ENCODE assay signal across 8 cellular contexts in the genomic region with DNA sequence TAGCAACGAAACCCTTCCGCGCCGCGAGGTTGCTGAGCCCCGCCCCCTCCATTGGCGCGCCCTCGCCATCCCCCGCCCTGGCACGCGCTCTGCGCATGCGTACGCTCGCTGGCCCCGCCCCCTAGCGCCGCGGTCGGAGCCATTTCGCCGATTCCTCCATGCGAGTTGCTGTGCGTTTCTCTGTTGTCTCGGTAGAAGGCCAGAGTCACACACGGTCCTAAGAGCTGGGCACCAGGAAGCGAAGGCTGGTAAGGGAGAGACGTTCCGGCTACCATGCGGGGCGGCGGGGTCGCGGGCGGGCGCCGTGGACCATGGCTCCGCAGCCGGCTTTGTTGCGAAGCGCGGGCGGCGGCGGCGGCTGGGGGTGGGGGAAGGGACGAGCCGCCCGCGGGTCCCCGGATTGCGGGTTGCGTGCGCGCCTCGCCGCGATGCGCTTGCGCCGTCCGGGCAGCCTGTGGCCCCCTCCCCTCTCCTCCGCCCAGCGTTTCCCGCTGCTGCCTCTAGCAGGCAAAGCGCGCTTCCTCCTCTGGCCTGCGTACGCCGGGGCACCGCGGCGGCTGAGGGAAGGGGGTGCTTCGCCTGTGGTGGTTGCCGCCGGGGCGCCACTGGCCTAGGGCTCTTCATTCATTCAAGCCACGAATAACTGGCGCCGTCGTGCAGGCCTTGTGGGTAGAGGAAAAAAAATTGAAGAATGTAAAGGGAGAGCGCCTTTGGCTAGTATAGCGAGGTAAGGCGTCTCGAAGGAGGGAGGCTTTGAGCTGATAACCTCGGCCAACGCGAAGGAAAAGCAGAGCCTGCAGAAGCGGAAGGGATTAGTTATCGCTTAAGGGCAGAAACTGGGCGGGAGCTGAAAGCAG. TPM values are rescaled to one million over a fixed set of nuclear protein-coding genes. Genes with fewer than 3 reads are reported as not detected.
DNase-seq lines count a peak whose midpoint lies in the region; ATAC-seq, FAIRE-seq and TF ChIP-seq lines count a peak whose summit lies in the region.

A gene (plus strand): TSS at position 139 of the 857 bp plus-strand sequence. CDS start 3,220 bp downstream, outside the sequence.

- in situ Hi-C loops in ACHN (cut with HindIII; ENCODE audit: low pct_ligation_motif_present, low pct_unique_long_range_greater_than_20kb, low sequenced_read_pairs), result no loop called here

- H3K27me3 ChIP-seq in breast epithelium (no peaks in the 10 kb centered on the region), iPS-20b (ENCODE audit: insufficient read depth, low read length) (no peaks in the 10 kb centered on the region), small intestine (ENCODE audit: control insufficient read depth in 2 of 2, insufficient read depth in 2 of 2, low read length in 2 of 2) (no peaks in the 10 kb centered on the region)

- peak within 1 kb of the TSS; percentile 91 for H3K27ac ChIP-seq in VCaP
- peak within 1 kb of the TSS; percentile 95 to 96 for H3K27ac ChIP-seq in breast epithelium
- peak within 1 kb of the TSS; percentile 83 for H3K27ac ChIP-seq in iPS-20b (ENCODE audit: low read length)
- peak within 1 kb of the TSS; percentile 39 to 99 for H3K27ac ChIP-seq in small intestine (ENCODE audit: low read depth in 1 of 2, low read length in 1 of 2)

- DNase-seq in ACHN (peak; percentile 90), NCI-H2196 (lab: John Stamatoyannopoulos, UW; ENCODE audit: unreplicated experiment) (peak; percentile 93), breast epithelium (ENCODE audit: low spot score in 2 of 2) (peak; percentile 88 to 96), small intestine (peak; percentile 88)

- H3K9me3 ChIP-seq in breast epithelium, result no peaks in the 10 kb centered on the region
- H3K9me3 ChIP-seq in iPS-20b (ENCODE audit: insufficient read depth, low read depth, low read length), result no peaks in the 10 kb centered on the region
- no peaks in the 10 kb centered on the region for H3K9me3 ChIP-seq in small intestine (ENCODE audit: control insufficient read depth, low read depth)

- intact Hi-C loops in breast epithelium (cut with DNase I; ENCODE audit: low total_unique reads), result loop anchor here (5.0 kb wide), 1 partner anchor 1247 kb away; no protein-coding TSS in a partner anchor

- TF ChIP-seq POLR2A in breast epithelium (IDR thresholded peaks at IDR 0.05), result peak; percentile 81

- H3K36me3 ChIP-seq in breast epithelium, result no peaks in the 10 kb centered on the region
- peaks cover 33% of the 10 kb centered on the region for H3K36me3 ChIP-seq in iPS-20b (ENCODE audit: insufficient read depth, low read depth, low read length)
- H3K36me3 ChIP-seq in small intestine (ENCODE audit: control insufficient read depth in 2 of 2, insufficient read depth in 2 of 2, low read length in 2 of 2), result peaks cover 0 to 7% of the 10 kb centered on the region in 2 donors

- TF ChIP-seq CTCF in VCaP (conservative IDR thresholded peaks at IDR 0.05), result peak; percentile 38
- TF ChIP-seq CTCF in breast epithelium (IDR thresholded peaks at IDR 0.05), result no peak

- WGBS in small intestine, 3 donors, result 0% methylated on average over 60 to 92 of the region's 92 CpGs

- H3K9ac ChIP-seq in iPS-20b (ENCODE audit: low read depth, low read length), result peak within 1 kb of the TSS; percentile 95

- peak within 1 kb of the TSS; percentile 79 to 86 (median 85) for H3K4me3 ChIP-seq in breast epithelium
- peak within 1 kb of the TSS; percentile 99 for H3K4me3 ChIP-seq in iPS-20b (ENCODE audit: low read length)
- H3K4me3 ChIP-seq in small intestine (ENCODE audit: low read depth in 1 of 2, low read length in 2 of 2), result peak within 1 kb of the TSS; percentile 65 to 83

- H3K4me1 ChIP-seq in breast epithelium (no peaks in the 10 kb centered on the region), iPS-20b (ENCODE audit: insufficient read depth, low read length) (peaks cover 11% of the 10 kb centered on the region), small intestine (ENCODE audit: control insufficient read depth in 2 of 2, insufficient read depth in 1 of 2, low read depth in 1 of 2, low read length in 1 of 2) (peaks cover 0 to 4% of the 10 kb centered on the region in 2 donors)

- FAIRE-seq in small intestine (lab: Jason Lieb, UNC), result no peak

- ATAC-seq in GM18870 (IDR thresholded peaks at IDR 0.05; ENCODE audit: unreplicated experiment) (peak; percentile 54), HG03135 (IDR thresholded peaks at IDR 0.05; ENCODE audit: unreplicated experiment) (peak; percentile 83)

RNA-seq across cellular contexts. Expression of the gene that starts here (rescaled TPM):
- 100 to 1,000 TPM in 2 of 3 donors, 10 to 100 TPM in 1; 89.3 to 173 (median 134) TPM for total RNA-seq in breast epithelium
- polyA plus RNA-seq in small intestine, result 100 to 1,000 TPM in 1 of 3 donors, 10 to 100 TPM in 2; 63.3 to 101 (median 67.8) TPM

Comparison
In these comparisons a context has a peak if more than half of its experiments do, and no peak if none do; other contexts are left out.
1. Peak in every context shown above with its lines: DNase-seq, ATAC-seq, H3K4me3 ChIP-seq and H3K27ac ChIP-seq.